Comparison of ENCODE assay signal across 1 cellular context in genomic region chr19:6753178-6754031, GRCh38.
TF ChIP-seq lines count a peak whose summit lies in the region.

No MANE protein-coding gene starts in this region.

TF ChIP-seq in HepG2, 621 proteins besides CTCF, POLR2A, EP300 and RAD21 (continued from another document and continues in another):
- TF ChIP-seq ZNF503 (CRISPR knock-in tag; IDR thresholded peaks at IDR 0.05) (peak; percentile 79), ZNF660 (CRISPR knock-in tag; IDR thresholded peaks at IDR 0.05; ENCODE audit: borderline replicate concordance, low read depth) (no peak; the same call in 1 of the 2 replicates), DMAP1 (CRISPR knock-in tag; IDR thresholded peaks at IDR 0.05) (peak; percentile 94), IKZF5 (CRISPR knock-in tag; IDR thresholded peaks at IDR 0.05) (peak; percentile 93), ZNF737 (CRISPR knock-in tag; IDR thresholded peaks at IDR 0.05; ENCODE audit: borderline replicate concordance) (no peak), CC2D1A (CRISPR knock-in tag; IDR thresholded peaks at IDR 0.05) (peak; percentile 89; the same call in 1 of the 2 replicates), NR1H2 (CRISPR knock-in tag; IDR thresholded peaks at IDR 0.05; ENCODE audit: borderline replicate concordance, low read depth) (0 out of 2 replicates have a peak, but pooled peaks have one; percentile 49), RELA (CRISPR knock-in tag; IDR thresholded peaks at IDR 0.05) (0 out of 2 replicates have a peak, but pooled peaks have one; percentile 22), FOXA1 (IDR thresholded peaks at IDR 0.05) (no peak), FOXA1 (CRISPR knock-in tag; IDR thresholded peaks at IDR 0.05) (peak; percentile 42; the same call in 1 of the 2 replicates), TEAD3 (CRISPR knock-in tag; optimal IDR thresholded peaks at IDR 0.05; ENCODE audit: borderline replicate concordance) (peak; percentile 89), ZNF430 (CRISPR knock-in tag; IDR thresholded peaks at IDR 0.05) (peak; percentile 87; the same call in 1 of the 2 replicates), DNMT1 (CRISPR knock-in tag; IDR thresholded peaks at IDR 0.05) (no peak), TCF12 (IDR thresholded peaks at IDR 0.05) (no peak), TCF12 (CRISPR knock-in tag; IDR thresholded peaks at IDR 0.05) (no peak), NFYB (CRISPR knock-in tag; IDR thresholded peaks at IDR 0.05) (no peak), ZNF549 (CRISPR knock-in tag; IDR thresholded peaks at IDR 0.05) (no peak), KMT2B (CRISPR knock-in tag; IDR thresholded peaks at IDR 0.05) (no peak), DPF2 (CRISPR knock-in tag; IDR thresholded peaks at IDR 0.05; ENCODE audit: borderline replicate concordance, low read depth) (no peak), AGO1 (IDR thresholded peaks at IDR 0.05; ENCODE audit: low read depth, low read length, poor library complexity, severe bottlenecking) (peak; percentile 48), ZIK1 (CRISPR knock-in tag; IDR thresholded peaks at IDR 0.05; ENCODE audit: borderline replicate concordance, low read depth) (no peak), ZNF781 (CRISPR knock-in tag; IDR thresholded peaks at IDR 0.05; ENCODE audit: borderline replicate concordance, not compliant biosample characterization) (peak; percentile 33), ZNF18 (CRISPR knock-in tag; IDR thresholded peaks at IDR 0.05; ENCODE audit: insufficient replicate concordance) (no peak), SMYD3 (CRISPR knock-in tag; IDR thresholded peaks at IDR 0.05) (no peak), ZNF629 (CRISPR knock-in tag; conservative IDR thresholded peaks at IDR 0.05) (peak; percentile 41), ATF3 (CRISPR knock-in tag; IDR thresholded peaks at IDR 0.05) (no peak), SMAD3 (CRISPR knock-in tag; IDR thresholded peaks at IDR 0.05) (no peak), ZNF816 (CRISPR knock-in tag; IDR thresholded peaks at IDR 0.05; ENCODE audit: borderline replicate concordance) (no peak), FOXP1 (IDR thresholded peaks at IDR 0.05) (no peak), FOXP1 (CRISPR knock-in tag; IDR thresholded peaks at IDR 0.05) (peak; percentile 46), DBP (CRISPR knock-in tag; IDR thresholded peaks at IDR 0.05; ENCODE audit: not compliant biosample characterization) (peak; percentile 58), POGK (CRISPR knock-in tag; conservative IDR thresholded peaks at IDR 0.05) (peak; percentile 89; the same call in 1 of the 2 replicates), ZNF318 (CRISPR knock-in tag; IDR thresholded peaks at IDR 0.05) (no peak), ZBTB25 (CRISPR knock-in tag; IDR thresholded peaks at IDR 0.05) (0 out of 2 replicates have a peak, but pooled peaks have one; percentile 23), ARHGAP35 (CRISPR knock-in tag; IDR thresholded peaks at IDR 0.05; ENCODE audit: borderline replicate concordance) (0 out of 2 replicates have a peak, but pooled peaks have one; percentile 72), ZNF792 (CRISPR knock-in tag; IDR thresholded peaks at IDR 0.05) (peak; percentile 84; the same call in 1 of the 2 replicates), ELF4 (CRISPR knock-in tag; IDR thresholded peaks at IDR 0.05; ENCODE audit: borderline replicate concordance) (no peak), ZNF296 (CRISPR knock-in tag; conservative IDR thresholded peaks at IDR 0.05) (no peak; the same call in 1 of the 2 replicates), RNF219 (CRISPR knock-in tag; IDR thresholded peaks at IDR 0.05) (no peak), KAT2B (IDR thresholded peaks at IDR 0.05; ENCODE audit: borderline replicate concordance, low read depth, low read length) (no peak; the same call in 1 of the 2 replicates), ZNF776 (CRISPR knock-in tag; IDR thresholded peaks at IDR 0.05) (no peak), ZBTB20 (CRISPR knock-in tag; IDR thresholded peaks at IDR 0.05; ENCODE audit: borderline replicate concordance, low read depth) (no peak)
